ENCODE assay signal across 1 cellular context in genomic region chr1:37944091-37944763, GRCh38.
TF ChIP-seq lines count a peak whose summit lies in the region.

No MANE protein-coding gene starts in this region.

TF ChIP-seq in K562, 482 proteins besides CTCF, POLR2A, EP300 and RAD21 (continued from another document):
- TF ChIP-seq ATF3 (IDR thresholded peaks at IDR 0.05): peak; percentile 32; the same call in 1 of the 2 replicates
- TF ChIP-seq ATF3 (CRISPR knock-in tag; conservative IDR thresholded peaks at IDR 0.05): no peak
TF ChIP-seq in K562: peak in this region for 4.
